8 cellular contexts compared by ENCODE assay signal in genomic region chr14:60184597-60185555, GRCh38. TPM values are rescaled to one million over a fixed set of nuclear protein-coding genes. Genes with fewer than 3 reads are reported as not detected.
A peak's percentile ranks its signal among the peaks of the same experiment; 100 is the strongest.
DNase-seq lines count a peak whose midpoint lies in the region; ATAC-seq, FAIRE-seq and TF ChIP-seq lines count a peak whose summit lies in the region.

No MANE protein-coding gene starts in this region.

- FAIRE-seq in urothelium cell line (lab: Jason Lieb, UNC) = peak; percentile 80

- H3K27me3 ChIP-seq in heart right ventricle (no peaks in the 10 kb centered on the region), esophagus squamous epithelium (no peaks in the 10 kb centered on the region), ovary (no peaks in the 10 kb centered on the region)

- peaks cover 0 to 9% (median 0%) of the 10 kb centered on the region in 9 donors for H3K4me1 ChIP-seq in heart right ventricle
- H3K4me1 ChIP-seq in esophagus squamous epithelium = peaks cover 0 to 13% (median 8%) of the 10 kb centered on the region in 3 donors
- no peaks in the 10 kb centered on the region for H3K4me1 ChIP-seq in ovary (ENCODE audit: insufficient read depth)

- H3K36me3 ChIP-seq in heart right ventricle (no peaks in the 10 kb centered on the region), esophagus squamous epithelium (no peaks in the 10 kb centered on the region), ovary (no peaks in the 10 kb centered on the region)

- TF ChIP-seq POLR2A in esophagus squamous epithelium (IDR thresholded peaks at IDR 0.05) (no peak), ovary (IDR thresholded peaks at IDR 0.05) (no peak)

- 57 to 59% methylated on average over 5 of the region's 5 CpGs for WGBS in heart right ventricle, 2 donors
- 44 to 48% methylated on average over 5 of the region's 5 CpGs for WGBS in esophagus squamous epithelium, 2 donors
- 41 to 54% (median 49%) methylated on average over 5 of the region's 5 CpGs for WGBS in ovary, 3 donors

- no peak for ATAC-seq in heart right ventricle
- no peak for ATAC-seq in Right ventricle myocardium superior (ENCODE audit: poor library complexity)
- no peak for ATAC-seq in GM21526 (IDR thresholded peaks at IDR 0.05; ENCODE audit: low FRiP score, unreplicated experiment)

- DNase-seq in heart right ventricle (no peak), Right ventricle myocardium superior (no peak), OCI-M1 (lab: John Stamatoyannopoulos, UW) (peak; percentile 58), esophagus squamous epithelium (lab: John Stamatoyannopoulos, UW) (no peak), urothelium cell line (ENCODE audit: low spot score) (no peak), iPS-NIHi11 (ENCODE audit: low spot score) (no peak), ovary (no peak)

- peak in 1 of 9 donors; percentile 8 for TF ChIP-seq CTCF in heart right ventricle (IDR thresholded peaks at IDR 0.05)
- TF ChIP-seq CTCF in esophagus squamous epithelium (IDR thresholded peaks at IDR 0.05) = no peak
- no peak for TF ChIP-seq CTCF in ovary (IDR thresholded peaks at IDR 0.05)

- no peak for TF ChIP-seq EP300 in ovary (IDR thresholded peaks at IDR 0.05)

- H3K27ac ChIP-seq in heart right ventricle (no peak overlapping the region), esophagus squamous epithelium (no peak overlapping the region), ovary (no peak overlapping the region)

- intact Hi-C loops in heart right ventricle (cut with DNase I) (loop anchor here (1.0 to 10.0 kb wide), 14 partner anchors 118 to 673 kb away; no protein-coding TSS in a partner anchor), Right ventricle myocardium superior (cut with DNase I) (loop anchor here (5.0 kb wide), 2 partner anchors 123 to 223 kb away; no protein-coding TSS in a partner anchor), esophagus squamous epithelium (cut with DNase I) (loop anchor here (5.0 kb wide), 2 partner anchors 123 to 218 kb away; no protein-coding TSS in a partner anchor), ovary (cut with DNase I) (loop anchor here (5.0 to 10.0 kb wide), 6 partner anchors 120 to 223 kb away; no protein-coding TSS in a partner anchor)

- H3K4me3 ChIP-seq in heart right ventricle = peak overlapping the region in 7 of 10 donors; percentile 39 to 62 (median 51)
- peak overlapping the region in 3 of 4 donors; percentile 40 to 65 (median 45) for H3K4me3 ChIP-seq in esophagus squamous epithelium
- no peak overlapping the region for H3K4me3 ChIP-seq in ovary

- H3K9me3 ChIP-seq in heart right ventricle = peaks cover 0 to 10% (median 0%) of the 10 kb centered on the region in 11 donors
- no peaks in the 10 kb centered on the region for H3K9me3 ChIP-seq in esophagus squamous epithelium
- no peaks in the 10 kb centered on the region for H3K9me3 ChIP-seq in ovary

RNA-seq across cellular contexts. Expression of gene DHRS7, which starts 19.7 kb away (rescaled TPM):
- total RNA-seq in heart right ventricle (10 to 100 TPM; 24.5 to 55.5 (median 32.1) TPM), Right ventricle myocardium superior (34.4 TPM), esophagus squamous epithelium (10 to 100 TPM; 43.1 to 82.0 (median 60.1) TPM), ovary (10 to 100 TPM; 57.5 to 71.6 (median 59.7) TPM)
- polyA plus RNA-seq in heart right ventricle (10 to 100 TPM; 38.1 to 73.9 TPM), ovary (10 to 100 TPM; 62.0 to 96.7 TPM)
